In genomic region chrX:107325467-107325866, GRCh38 we compare ENCODE assay signal across 14 cellular contexts.
DNase-seq lines count a peak whose midpoint lies in the region; ATAC-seq and TF ChIP-seq lines count a peak whose summit lies in the region.
"Had no signal": no experiment of that assay in that cellular context is flagged by ENCODE, and none has a peak within 500 bp of the region (broad histone marks: within the 10 kb centered on the region; RNA-seq: fewer than 3 reads in every experiment).

No MANE protein-coding gene starts in this region.

- no peaks in the 10 kb centered on the region for H3K9me2 ChIP-seq in HCT116 (ENCODE audit: insufficient read depth)

- TF ChIP-seq RAD21 in HCT116 (IDR thresholded peaks at IDR 0.05; ENCODE audit: low read depth) = no peak

- DNase-seq in HCT116 (ENCODE audit: low read depth, low spot score) = no peak
- no peak for DNase-seq in NT2/D1 (ENCODE audit: low read depth, low spot score)
- DNase-seq in neuronal stem cell (ENCODE audit: low spot score) = no peak
- DNase-seq in DMS79 treated with DMSO at 0.1 percent for 48 hours (lab: John Stamatoyannopoulos, UW) = no peak
- no peak for DNase-seq in NCI-H1105 (lab: John Stamatoyannopoulos, UW)
- DNase-seq in natural killer cell = no peak
- DNase-seq: DND-41, GDM1, GOT3, HCEC 1CT had no signal

- intact Hi-C loops in HCT116 (cut with micrococcal nuclease) = no loop called here
- intact Hi-C loops in natural killer cell (cut with micrococcal nuclease) = no loop called here

- ATAC-seq in HCT116 = no peak
- no peak for ATAC-seq in natural killer cell

- H3K27ac Mint-ChIP-seq in natural killer cell = no peak overlapping the region
- H3K27ac Mint-ChIP-seq: B cell; CD4-positive, alpha-beta T cell; IgD-negative memory B cell had no signal

- no peak overlapping the region for H3K27ac ChIP-seq in HCT116 (ENCODE audit: low read depth, low read length)
- H3K27ac ChIP-seq in neuronal stem cell (replicated peaks; ENCODE audit: low read length) = no peak overlapping the region

- no peaks in the 10 kb centered on the region for H3K4me1 Mint-ChIP-seq in natural killer cell
- H3K4me1 Mint-ChIP-seq: B cell, IgD-negative memory B cell had no signal

- no peak overlapping the region for H2AK5ac ChIP-seq in neuronal stem cell (ENCODE audit: low read depth, low read length)

- no peak overlapping the region for H3K23ac ChIP-seq in neuronal stem cell (ENCODE audit: low read depth, low read length, poor library complexity)

- H4K91ac ChIP-seq in neuronal stem cell (ENCODE audit: low read depth, low read length, poor library complexity) = no peak overlapping the region

- H3K9ac ChIP-seq in HCT116 (ENCODE audit: low read length) (no peak overlapping the region), NT2/D1 (ENCODE audit: insufficient read length, low read depth) (no peak overlapping the region), iPS-15b (ENCODE audit: low read depth, low read length) (no peak overlapping the region), neuronal stem cell (ENCODE audit: low read depth, low read length, poor library complexity) (peak overlapping the region; percentile 21)

- H3K4me1 ChIP-seq in HCT116 (ENCODE audit: control insufficient read depth in 1 of 2, insufficient read depth in 2 of 2, low read length in 2 of 2) (no peaks in the 10 kb centered on the region), NT2/D1 (ENCODE audit: insufficient read depth, insufficient read length) (peaks cover 5% of the 10 kb centered on the region), iPS-15b (ENCODE audit: control insufficient read depth, insufficient read depth, low read length) (no peaks in the 10 kb centered on the region), neuronal stem cell (ENCODE audit: control insufficient read depth in 2 of 2, insufficient read depth in 1 of 2, low read depth in 1 of 2, low read length in 2 of 2) (no peaks in the 10 kb centered on the region)

- H3K4me3 ChIP-seq in HCT116 (replicated peaks in 1 of 2; ENCODE audit: low read depth in 1 of 2, low read length in 2 of 2) (no peak overlapping the region), NT2/D1 (ENCODE audit: insufficient read length, low read depth) (peak overlapping the region; percentile 4), iPS-15b (ENCODE audit: low read depth, low read length) (peak overlapping the region; percentile 45), neuronal stem cell (ENCODE audit: low read length in 2 of 2) (no peak overlapping the region)

- no TSS peak for BruUV-seq in HCT116 (replicated peaks; lab: Mats Ljungman, UMichigan)

- no peaks in the 10 kb centered on the region for H3K79me2 ChIP-seq in HCT116 (ENCODE audit: insufficient read depth, low read length)

- no peak overlapping the region for H3K14ac ChIP-seq in neuronal stem cell (ENCODE audit: low read length)

- H3K27me3 Mint-ChIP-seq in natural killer cell (ENCODE audit: low read depth in 2 of 2) = peaks cover 6% of the 10 kb centered on the region in 2 donors
- H3K27me3 Mint-ChIP-seq: B cell; CD4-positive, alpha-beta T cell had no signal

- TF ChIP-seq POLR2A in HCT116 (IDR thresholded peaks at IDR 0.05; ENCODE audit: borderline replicate concordance, extremely low read depth, insufficient read depth, insufficient read length) = no peak

- H3K4me3 Mint-ChIP-seq in natural killer cell = no peak overlapping the region
- H3K4me3 Mint-ChIP-seq: B cell; CD4-positive, alpha-beta T cell; IgD-negative memory B cell had no signal

- no peaks in the 10 kb centered on the region for H4K20me1 ChIP-seq in HCT116 (ENCODE audit: insufficient read depth)

- H3K36me3 Mint-ChIP-seq in natural killer cell = no peaks in the 10 kb centered on the region
- H3K36me3 Mint-ChIP-seq: IgD-negative memory B cell had no signal

- no peak overlapping the region for H2BK15ac ChIP-seq in neuronal stem cell (ENCODE audit: low read length)

- peak overlapping the region; percentile 25; the same call in 1 of the 2 replicates for H3K4me2 ChIP-seq in HCT116 (ENCODE audit: low read length)
- H3K4me2 ChIP-seq in neuronal stem cell (ENCODE audit: insufficient read depth, low read length, poor library complexity, severe bottlenecking) = no peak overlapping the region

- no peaks in the 10 kb centered on the region for H3K9me3 Mint-ChIP-seq in natural killer cell
- H3K9me3 Mint-ChIP-seq: CD4-positive, alpha-beta T cell; IgD-negative memory B cell had no signal

- H4K8ac ChIP-seq in neuronal stem cell (ENCODE audit: low read depth, low read length) = no peak overlapping the region

- no peak overlapping the region for H3K4ac ChIP-seq in neuronal stem cell (ENCODE audit: low read length)

- POLR2A ChIA-PET in HCT116 (lab: Charles Lee) = no interaction called here

- no peak overlapping the region for H3K18ac ChIP-seq in neuronal stem cell (ENCODE audit: low read length)

- RAD21 ChIA-PET in HCT116 (lab: Charles Lee; ENCODE audit: low non-redundant PET in 1 of 2, low total read pairs in 2 of 2, uncharacterized antibody in 2 of 2, unreplicated experiment in 2 of 2) = interaction anchor here (1.4 kb wide), 2 partner anchors 300 kb away, joined by 3 to 6 read pairs; no protein-coding TSS in a partner anchor

- no peak overlapping the region for H2BK120ac ChIP-seq in neuronal stem cell (ENCODE audit: low read depth, low read length)

- H2BK12ac ChIP-seq in neuronal stem cell (ENCODE audit: low read length) = no peak overlapping the region

- no peak for TF ChIP-seq CTCF in HCT116 (IDR thresholded peaks at IDR 0.05 in 2 of 3, conservative IDR thresholded peaks at IDR 0.05 in 1 of 3; ENCODE audit: borderline replicate concordance in 1 of 3, insufficient read depth in 1 of 3, low read depth in 2 of 3, low read length in 2 of 3)
- no peak for TF ChIP-seq CTCF in natural killer cell (IDR thresholded peaks at IDR 0.05)

- H3K9me3 ChIP-seq in HCT116 (ENCODE audit: control insufficient read depth in 1 of 2, insufficient read depth in 1 of 2, low read depth in 1 of 2, low read length in 2 of 2) (no peaks in the 10 kb centered on the region), NT2/D1 (ENCODE audit: insufficient read depth, low read length) (no peaks in the 10 kb centered on the region), iPS-15b (ENCODE audit: control insufficient read depth, insufficient read depth, low read length) (no peaks in the 10 kb centered on the region), neuronal stem cell (replicated peaks in 1 of 2; ENCODE audit: control insufficient read depth in 2 of 2, insufficient read depth in 1 of 2, low read depth in 1 of 2, low read length in 2 of 2) (no peaks in the 10 kb centered on the region)

- no peaks in the 10 kb centered on the region for H3K27me3 ChIP-seq in HCT116 (ENCODE audit: insufficient read depth, low read length)
- H3K27me3 ChIP-seq in NT2/D1 (ENCODE audit: insufficient read depth, insufficient read length) = no peaks in the 10 kb centered on the region
- no peaks in the 10 kb centered on the region for H3K27me3 ChIP-seq in iPS-15b (ENCODE audit: control insufficient read depth, insufficient read depth, low read length)
- no peaks in the 10 kb centered on the region for H3K27me3 ChIP-seq in neuronal stem cell (ENCODE audit: control insufficient read depth in 3 of 3, insufficient read depth in 3 of 3, low read depth in 1 of 3, low read length in 3 of 3)

- H3K36me3 ChIP-seq in HCT116 (ENCODE audit: control insufficient read depth in 1 of 2, insufficient read depth in 2 of 2, low read length in 2 of 2) (no peaks in the 10 kb centered on the region), NT2/D1 (ENCODE audit: insufficient read depth, insufficient read length, low read length) (no peaks in the 10 kb centered on the region), iPS-15b (ENCODE audit: control insufficient read depth, insufficient read depth, low read length) (no peaks in the 10 kb centered on the region), neuronal stem cell (replicated peaks in 1 of 2; ENCODE audit: control insufficient read depth in 2 of 2, insufficient read depth in 2 of 2, low read length in 2 of 2) (no peaks in the 10 kb centered on the region)

- WGBS in neuronal stem cell (ENCODE audit: extremely low coverage in 2 of 2, insufficient read length in 2 of 2, insufficient replicate concordance in 1 of 2), 2 donors = no CpG with 5 or more reads among the region's 9 CpGs

- no peaks in the 10 kb centered on the region for H3K79me1 ChIP-seq in neuronal stem cell (ENCODE audit: low read depth, low read length)

- H2AFZ ChIP-seq in HCT116 (ENCODE audit: low read depth, low read length, poor library complexity, severe bottlenecking) (no peak overlapping the region), neuronal stem cell (ENCODE audit: low read length) (no peak overlapping the region)

- CTCF ChIA-PET in HCT116 (lab: Charles Lee) = interaction anchor here (1.1 to 1.4 kb wide), 3 partner anchors 13 to 431 kb away, joined by 3 to 5 read pairs (median 3); no protein-coding TSS in a partner anchor

- no peak overlapping the region for H2BK5ac ChIP-seq in neuronal stem cell (ENCODE audit: low read length)

TF ChIP-seq in HCT116, 20 proteins besides CTCF, POLR2A, EP300 and RAD21:
- no peak for TF ChIP-seq TCF7L2 (IDR thresholded peaks at IDR 0.05; ENCODE audit: borderline replicate concordance, extremely low read depth, insufficient read depth, insufficient read length)

Comparison
In these comparisons a context has a peak if more than half of its experiments do, and no peak if none do; other contexts are left out.
1. H3K4me3 ChIP-seq: peak in NT2/D1 (single experiment) and iPS-15b (single experiment); none in HCT116 (0 of 2) and neuronal stem cell (0 of 2).